1 cellular context compared by ENCODE assay signal in genomic region chrX:154525606-154526490, GRCh38.
TF ChIP-seq lines count a peak whose summit lies in the region.

No MANE protein-coding gene starts in this region.

TF ChIP-seq in HepG2, 621 proteins besides CTCF, POLR2A, EP300 and RAD21:
- TF ChIP-seq CEBPB (IDR thresholded peaks at IDR 0.05; ENCODE audit: borderline replicate concordance, low read depth, low read length) (peak; percentile 47; the same call in 1 of the 2 replicates), ZNF124 (CRISPR knock-in tag; IDR thresholded peaks at IDR 0.05) (no peak)
